ENCODE assay signal across 36 cellular contexts in the genomic region with DNA sequence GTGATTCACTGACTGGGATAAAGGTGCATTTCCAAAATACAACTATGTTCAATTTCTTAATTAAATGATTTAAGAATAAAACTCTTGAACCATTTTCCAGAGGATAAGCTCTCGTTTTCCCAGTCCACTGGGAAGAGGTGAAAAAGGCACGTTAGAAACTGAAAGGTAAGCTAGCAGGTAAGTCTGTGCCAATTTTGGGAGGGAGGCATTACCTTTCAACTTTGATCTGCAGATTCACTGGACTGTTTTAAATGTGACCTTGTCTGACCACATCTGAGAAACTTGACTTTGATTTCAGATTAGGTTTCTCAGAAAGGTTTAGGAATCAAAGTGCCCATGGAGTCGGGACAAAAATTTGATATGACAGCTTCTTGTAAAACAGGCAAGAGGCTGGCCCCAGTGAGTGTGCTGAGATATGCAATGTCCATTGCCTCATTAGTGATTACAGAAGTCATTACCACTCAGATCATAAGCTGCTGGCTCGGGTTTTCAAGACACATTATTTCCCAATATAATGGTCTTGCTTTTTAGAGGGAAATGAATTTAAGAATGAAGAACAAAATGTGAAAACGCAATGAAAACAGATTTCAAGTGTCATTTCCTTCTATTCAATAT.
"Had no signal": no experiment of that assay in that cellular context is flagged by ENCODE, and none has a peak within 500 bp of the region (broad histone marks: within the 10 kb centered on the region; RNA-seq: fewer than 3 reads in every experiment).

No MANE protein-coding gene starts in this region.

- H3K4me1 ChIP-seq: Peyer's patch had no signal

- H3K4me2 ChIP-seq: SK-N-SH had no signal

- H3K4me1 Mint-ChIP-seq: activated T-helper 17 cell treated with anti-CD3 and anti-CD28 coated beads, Interleukin-2, amount 50 U/mL, for 72 hours had no signal

- H3K27ac ChIP-seq: brain microvascular endothelial cell, Peyer's patch, SJSA1, WERI-Rb-1 had no signal

- H3K36me3 Mint-ChIP-seq: activated naive CD4-positive, alpha-beta T cell treated with anti-CD3 and anti-CD28 coated beads, Interleukin-2, amount 50 U/mL, for 72 hours had no signal

- ATAC-seq: activated CD8-positive, alpha-beta T cell treated with anti-CD3 and anti-CD28 coated beads for 36 hours; activated naive CD4-positive, alpha-beta T cell treated with anti-CD3 and anti-CD28 coated beads, Interleukin-2, amount 50 U/mL, for 72 hours; activated T-cell treated with anti-CD3 and anti-CD28 coated beads, Interleukin-2, amount 50 U/mL, for 72 hours; activated T-helper 17 cell treated with anti-CD3 and anti-CD28 coated beads, Interleukin-2, amount 50 U/mL, for 72 hours; PC-3 had no signal

- H3K36me3 ChIP-seq: brain microvascular endothelial cell, Peyer's patch, SJSA1, WERI-Rb-1 had no signal

- H3K9ac ChIP-seq: SK-N-SH had no signal

- H3K27me3 ChIP-seq: brain microvascular endothelial cell, Peyer's patch, SJSA1 had no signal

- H3K27ac Mint-ChIP-seq: activated CD8-positive, alpha-beta T cell treated with anti-CD3 and anti-CD28 coated beads for 36 hours; activated naive CD4-positive, alpha-beta T cell treated with anti-CD3 and anti-CD28 coated beads for 36 hours; activated naive CD4-positive, alpha-beta T cell treated with anti-CD3 and anti-CD28 coated beads, Interleukin-2, amount 50 U/mL, for 72 hours; activated T-cell treated with anti-CD3 and anti-CD28 coated beads, Interleukin-2, amount 50 U/mL, for 72 hours; activated T-helper 17 cell treated with anti-CD3 and anti-CD28 coated beads, Interleukin-2, amount 50 U/mL, for 72 hours had no signal

- H3K9me3 ChIP-seq: Peyer's patch, SJSA1, SK-N-SH had no signal

- H3K4me3 Mint-ChIP-seq: activated CD8-positive, alpha-beta T cell treated with anti-CD3 and anti-CD28 coated beads for 36 hours; activated naive CD4-positive, alpha-beta T cell treated with anti-CD3 and anti-CD28 coated beads for 36 hours; activated T-cell treated with anti-CD3 and anti-CD28 coated beads, Interleukin-2, amount 50 U/mL, for 72 hours; activated T-helper 17 cell treated with anti-CD3 and anti-CD28 coated beads, Interleukin-2, amount 50 U/mL, for 72 hours had no signal

- H3K4me3 ChIP-seq: Peyer's patch, SJSA1 had no signal

- H3K9me3 Mint-ChIP-seq: activated CD8-positive, alpha-beta T cell treated with anti-CD3 and anti-CD28 coated beads for 36 hours; activated naive CD4-positive, alpha-beta T cell treated with anti-CD3 and anti-CD28 coated beads for 36 hours; activated T-cell treated with anti-CD3 and anti-CD28 coated beads, Interleukin-2, amount 50 U/mL, for 72 hours; activated T-helper 17 cell treated with anti-CD3 and anti-CD28 coated beads, Interleukin-2, amount 50 U/mL, for 72 hours had no signal

- DNase-seq: activated CD4-positive, alpha-beta T cell treated with anti-CD3 and anti-CD28 coated beads for 1 hour; activated CD4-positive, alpha-beta T cell treated with anti-CD3 and anti-CD28 coated beads for 48 hours; activated CD4-positive, alpha-beta T cell treated with anti-CD3 and anti-CD28 coated beads, Interleukin-2, amount 50 U/mL, for 4 hours; activated CD4-positive, CD25-positive, alpha-beta regulatory T cell; activated CD8-positive, alpha-beta T cell treated with anti-CD3 and anti-CD28 coated beads for 36 hours; activated effector memory CD4-positive, alpha-beta T cell treated with anti-CD3 and anti-CD28 coated beads, Interleukin-2, amount 50 U/mL, for 16 hours; activated naive CD4-positive, alpha-beta T cell treated with anti-CD3 and anti-CD28 coated beads for 36 hours; activated T-cell treated with anti-CD3 and anti-CD28 coated beads, Interleukin-2, amount 50 U/mL, for 1 hour; activated T-cell treated with anti-CD3 and anti-CD28 coated beads, Interleukin-2, amount 50 U/mL, for 72 hours; amniotic stem cell; aorta; brain microvascular endothelial cell; Kasumi-1; KG1; MM.1S; MV-4-11; NCI-H1092; NCI-H1436 treated with DMSO at 0.1 percent for 48 hours; NCI-H1694 treated with DMSO at 0.1 percent for 48 hours; NCI-H2029; NCI-H345; NCI-H510A; NCI-H526; NCI-H748 treated with DMSO at 0.1 percent for 48 hours; NK-92 treated with Interleukin-12 subunit alpha and Interleukin-12 subunit beta, amount 100 ng/mL, for 24 hours; PC-3; Peyer's patch; RPMI8226; SHP77 treated with DMSO at 0.1 percent for 48 hours; SK-N-SH; T-helper 1 cell; T1000; WERI-Rb-1 had no signal
